23 cellular contexts compared by ENCODE assay signal in the genomic region with DNA sequence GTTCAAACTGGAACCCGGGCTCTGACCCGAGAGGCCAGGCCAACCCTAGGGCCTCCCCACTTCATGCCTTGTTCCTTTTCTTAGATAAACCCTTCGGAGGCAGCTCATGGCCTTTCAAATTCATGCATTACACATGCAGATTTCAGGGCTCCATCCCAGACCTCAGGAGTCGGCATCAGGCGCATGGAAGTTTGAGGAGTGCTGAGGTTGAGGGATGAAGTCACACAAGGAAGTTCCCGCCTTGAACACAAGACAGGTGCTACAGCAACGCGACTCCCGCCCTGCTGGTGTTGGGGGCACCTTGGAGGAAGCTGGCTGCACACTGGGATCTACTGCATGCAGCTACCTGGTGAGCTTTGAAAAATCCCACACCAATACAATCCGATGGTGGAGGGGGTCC.
"Had no signal": no experiment of that assay in that cellular context is flagged by ENCODE, and none has a peak within 500 bp of the region (broad histone marks: within the 10 kb centered on the region; RNA-seq: fewer than 3 reads in every experiment).

No MANE protein-coding gene starts in this region.

- H3K4me3 ChIP-seq: coronary artery, heart left ventricle, left ventricle myocardium inferior, lung, psoas muscle, right lobe of liver, tibial artery, upper lobe of left lung, uterus had no signal

- H3K27me3 Mint-ChIP-seq: stimulated activated naive CD8-positive, alpha-beta T cell treated with anti-CD3 and anti-CD28 coated beads, Interleukin-15, Interleukin-2, amounts not matched to agents 100 ng/mL and 50 ng/mL, for 24 hours had no signal

- H3K36me3 ChIP-seq: heart left ventricle, left ventricle myocardium inferior, right lobe of liver, upper lobe of left lung, uterus had no signal

- H3K9me3 Mint-ChIP-seq: naive B cell; nephron; stimulated activated memory B cell treated with anti-CD40 and anti-IgM and Interleukin-4, amounts not matched to agents 10 μg/mL and 1 μg/mL and 100 μg/mL, for 72 hours; stimulated activated naive CD8-positive, alpha-beta T cell treated with anti-CD3 and anti-CD28 coated beads, Interleukin-15, Interleukin-2, amounts not matched to agents 100 ng/mL and 50 ng/mL, for 24 hours had no signal

- H3K9me3 ChIP-seq: heart left ventricle, left ventricle myocardium inferior, psoas muscle, right lobe of liver, tibial artery, upper lobe of left lung, uterus had no signal

- H3K4me1 ChIP-seq: parathyroid adenoma, psoas muscle, right lobe of liver, tibial artery, uterus had no signal

- DNase-seq: effector CD4-positive, alpha-beta T cell; heart left ventricle; hippocampal formation; islet precursor cell; left ventricle myocardium inferior; mesenchymal stem cell; naive B cell; occipital lobe; retina; stimulated activated CD4-positive, alpha-beta T cell treated with anti-CD3 and anti-CD28 coated beads, Interleukin-15, amount 100 ng/mL, for 24 hours; stimulated activated CD4-positive, alpha-beta T cell treated with anti-CD3 and anti-CD28 coated beads, Interleukin-1b, Interleukin-23, amount 100 ng/mL, for 48 hours; stimulated activated CD4-positive, alpha-beta T cell treated with anti-CD3 and anti-CD28 coated beads, Interleukin-4, amount 100 ng/mL, for 24 hours; tibial artery; upper lobe of left lung; uterus had no signal

- ATAC-seq: heart left ventricle; psoas muscle; right lobe of liver; stimulated activated memory B cell treated with anti-CD40 and anti-IgM and Interleukin-4, amounts not matched to agents 10 μg/mL and 1 μg/mL and 100 μg/mL, for 72 hours had no signal

- H3K27ac ChIP-seq: coronary artery, heart left ventricle, left ventricle myocardium inferior, parathyroid adenoma, psoas muscle, right lobe of liver, tibial artery, upper lobe of left lung, uterus had no signal

- H3K27ac Mint-ChIP-seq: naive B cell; nephron; stimulated activated memory B cell treated with anti-CD40 and anti-IgM and Interleukin-4, amounts not matched to agents 10 μg/mL and 1 μg/mL and 100 μg/mL, for 72 hours; stimulated activated naive CD8-positive, alpha-beta T cell treated with anti-CD3 and anti-CD28 coated beads, Interleukin-15, Interleukin-2, amounts not matched to agents 100 ng/mL and 50 ng/mL, for 24 hours had no signal

- H3K36me3 Mint-ChIP-seq: naive B cell; stimulated activated memory B cell treated with anti-CD40 and anti-IgM and Interleukin-4, amounts not matched to agents 10 μg/mL and 1 μg/mL and 100 μg/mL, for 72 hours had no signal

- H3K4me1 Mint-ChIP-seq: naive B cell; stimulated activated memory B cell treated with anti-CD40 and anti-IgM and Interleukin-4, amounts not matched to agents 10 μg/mL and 1 μg/mL and 100 μg/mL, for 72 hours had no signal

- H3K4me3 Mint-ChIP-seq: naive B cell; nephron; stimulated activated memory B cell treated with anti-CD40 and anti-IgM and Interleukin-4, amounts not matched to agents 10 μg/mL and 1 μg/mL and 100 μg/mL, for 72 hours; stimulated activated naive CD8-positive, alpha-beta T cell treated with anti-CD3 and anti-CD28 coated beads, Interleukin-15, Interleukin-2, amounts not matched to agents 100 ng/mL and 50 ng/mL, for 24 hours had no signal

- H3K27me3 ChIP-seq: heart left ventricle, right lobe of liver, tibial artery, upper lobe of left lung, uterus had no signal

- H3K9ac ChIP-seq: parathyroid adenoma had no signal
